In the genomic region with DNA sequence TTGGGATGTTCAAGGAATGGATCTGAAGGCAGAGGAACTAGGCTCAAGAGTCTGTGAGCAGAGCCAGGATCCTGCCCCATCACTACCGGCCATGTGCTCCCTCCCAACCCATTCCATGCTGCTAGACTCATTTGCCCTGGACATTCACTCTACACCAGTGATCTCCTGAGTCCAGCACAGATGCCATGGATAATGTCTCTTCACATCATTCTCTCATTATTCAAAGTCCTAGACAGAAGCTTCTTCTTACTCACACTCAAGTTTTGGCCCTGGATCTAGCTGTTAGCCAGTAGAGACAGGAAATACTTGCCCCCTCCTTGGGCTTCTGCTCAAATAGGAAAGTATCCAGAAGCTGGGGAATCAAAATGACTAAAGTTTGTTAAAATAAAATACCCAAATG, we compare ENCODE assay signal across 22 cellular contexts.
DNase-seq lines count a peak whose midpoint lies in the region; ATAC-seq, FAIRE-seq and TF ChIP-seq lines count a peak whose summit lies in the region.
"Had no signal": no experiment of that assay in that cellular context is flagged by ENCODE, and none has a peak within 500 bp of the region (broad histone marks: within the 10 kb centered on the region; RNA-seq: fewer than 3 reads in every experiment).

No MANE protein-coding gene starts in this region.

- no peaks in the 10 kb centered on the region for H3K27me3 ChIP-seq in ACC112 (ENCODE audit: insufficient read depth, low read length)
- H3K27me3 ChIP-seq in bronchial epithelial cell (ENCODE audit: control insufficient read depth, insufficient read depth, low read length): no peaks in the 10 kb centered on the region
- H3K27me3 ChIP-seq in mesenchymal stem cell (ENCODE audit: control insufficient read depth in 1 of 2, insufficient read depth in 1 of 2, low read length in 2 of 2): no peaks in the 10 kb centered on the region

- H3K79me1 ChIP-seq in mesenchymal stem cell (replicated peaks; ENCODE audit: low read length, poor library complexity, severe bottlenecking): no peaks in the 10 kb centered on the region

- no peak for TF ChIP-seq CTCF in bronchial epithelial cell (IDR thresholded peaks at IDR 0.05; ENCODE audit: insufficient read depth, low read length, severe bottlenecking)

- no peak overlapping the region for H2BK5ac ChIP-seq in mesenchymal stem cell (ENCODE audit: low read depth, low read length, poor library complexity, severe bottlenecking)

- peak overlapping the region; percentile 74 for H3K9ac ChIP-seq in mesenchymal stem cell (ENCODE audit: low read length)

- H2AK5ac ChIP-seq in mesenchymal stem cell (ENCODE audit: low read length, severe bottlenecking): no peak overlapping the region

- no peak overlapping the region for H3K4me2 ChIP-seq in mesenchymal stem cell (ENCODE audit: low read length, poor library complexity, severe bottlenecking)

- no peak overlapping the region for H2BK15ac ChIP-seq in mesenchymal stem cell (ENCODE audit: low read depth, poor library complexity, severe bottlenecking)

- FAIRE-seq in bronchial epithelial cell (lab: Jason Lieb, UNC): peak; percentile 62

- no peak overlapping the region for H4K8ac ChIP-seq in mesenchymal stem cell (ENCODE audit: low read length)

- 87% methylated on average over 1 of the region's 1 CpG for WGBS in mesenchymal stem cell

- H3K79me2 ChIP-seq in ACC112 (ENCODE audit: control insufficient read depth, insufficient read depth, low read length, unreplicated experiment): no peaks in the 10 kb centered on the region

- H2BK120ac ChIP-seq in mesenchymal stem cell (ENCODE audit: low read depth, low read length): no peak overlapping the region

- H3K27ac ChIP-seq in ACC112 (ENCODE audit: low read depth, low read length): no peak overlapping the region
- H3K27ac ChIP-seq in mesenchymal stem cell (ENCODE audit: low read length, poor library complexity, severe bottlenecking): no peak overlapping the region
- H3K27ac ChIP-seq: SK-N-MC had no signal

- H3K9me3 ChIP-seq in mesenchymal stem cell (ENCODE audit: control insufficient read depth, low read length): peaks cover 13% of the 10 kb centered on the region

- ATAC-seq in HG02981 (IDR thresholded peaks at IDR 0.05; ENCODE audit: unreplicated experiment): no peak
- ATAC-seq: HCT116 had no signal

- H3K36me3 ChIP-seq in ACC112 (ENCODE audit: insufficient read depth, low read length) (no peaks in the 10 kb centered on the region), bronchial epithelial cell (ENCODE audit: control insufficient read depth, insufficient read depth, low read length) (no peaks in the 10 kb centered on the region), mesenchymal stem cell (ENCODE audit: control insufficient read depth in 1 of 2, insufficient read depth in 2 of 2, low read depth in 1 of 2, low read length in 2 of 2) (no peaks in the 10 kb centered on the region)

- H3K4me3 ChIP-seq in ACC112 (ENCODE audit: low read depth, low read length) (no peak overlapping the region), bronchial epithelial cell (ENCODE audit: low read depth, low read length) (no peak overlapping the region), mesenchymal stem cell (ENCODE audit: insufficient read depth in 1 of 2, low read depth in 1 of 2, low read length in 2 of 2) (no peak overlapping the region)
- H3K4me3 ChIP-seq: SK-N-MC had no signal

- no peak overlapping the region for H3K4ac ChIP-seq in mesenchymal stem cell (ENCODE audit: low read depth in 1 of 2, low read length in 2 of 2)

- H3K4me1 ChIP-seq in ACC112 (ENCODE audit: control insufficient read depth, insufficient read depth, low read length, unreplicated experiment) (peaks cover 28% of the 10 kb centered on the region), mesenchymal stem cell (ENCODE audit: control insufficient read depth, insufficient read depth, low read depth, low read length) (no peaks in the 10 kb centered on the region)

- H2AFZ ChIP-seq in ACC112 (ENCODE audit: low read length, unreplicated experiment): peak overlapping the region; percentile 36
- H2AFZ ChIP-seq in mesenchymal stem cell (ENCODE audit: low read depth, low read length): no peak overlapping the region

- H4K91ac ChIP-seq in mesenchymal stem cell (ENCODE audit: low read length): no peak overlapping the region

- no peak overlapping the region for H3K18ac ChIP-seq in mesenchymal stem cell (ENCODE audit: low read depth in 1 of 2, low read length in 2 of 2)

- no peak overlapping the region for H2BK12ac ChIP-seq in mesenchymal stem cell (ENCODE audit: low read length in 2 of 2)

- H3K14ac ChIP-seq in mesenchymal stem cell (ENCODE audit: low read length in 2 of 2): no peak overlapping the region

- DNase-seq in GM04504 (ENCODE audit: low read depth): peak; percentile 32
- no peak for DNase-seq in bronchial epithelial cell (ENCODE audit: low read depth)
- DNase-seq in mesenchymal stem cell: no peak
- DNase-seq in AG08396 (ENCODE audit: low spot score): no peak
- no peak for DNase-seq in activated CD4-positive, alpha-beta T cell treated with anti-CD3 and anti-CD28 coated beads for 48 hours
- no peak for DNase-seq in cerebellum (ENCODE audit: low spot score)
- DNase-seq: 8988T; C1 segment of cervical spinal cord; CD8-positive, alpha-beta memory T cell; DMS53; KG1; MV-4-11; NCI-H1417; NCI-H187; NCI-H226; NCI-H524; NCI-H82; SHP77 had no signal

- H3K23ac ChIP-seq in mesenchymal stem cell (ENCODE audit: low read length in 2 of 2): no peak overlapping the region
